Comparison of ENCODE assay signal across 8 cellular contexts in the genomic region with DNA sequence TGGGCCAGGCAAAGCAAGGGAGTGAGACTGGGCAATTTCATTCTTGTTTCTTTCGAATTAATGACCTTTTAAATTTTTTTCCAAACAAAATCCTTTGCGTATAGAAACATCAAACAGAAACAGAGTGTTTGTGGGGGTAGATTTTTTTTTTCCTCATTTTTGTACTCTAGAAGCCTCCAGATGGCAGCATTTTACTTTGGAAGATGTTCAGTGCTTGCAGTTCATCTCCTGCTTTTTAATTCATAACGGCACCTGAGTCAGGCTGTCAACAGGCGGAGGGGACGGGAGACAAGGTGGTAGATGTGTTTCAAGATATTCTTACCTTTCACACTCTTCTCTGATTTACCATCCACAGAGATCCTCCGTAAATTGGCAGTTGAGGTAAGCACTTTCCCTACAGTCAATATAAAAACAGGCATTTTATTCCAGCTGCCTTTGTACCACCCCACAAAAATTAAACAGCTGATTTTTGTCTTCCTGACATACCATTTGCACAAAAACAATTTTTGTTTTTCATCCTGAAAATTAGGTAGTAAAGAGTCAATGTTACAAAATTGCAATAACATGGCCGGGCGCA.
DNase-seq lines count a peak whose midpoint lies in the region; ATAC-seq and TF ChIP-seq lines count a peak whose summit lies in the region.

No MANE protein-coding gene starts in this region.

- H3K9me2 ChIP-seq in hepatocyte (replicated peaks; ENCODE audit: insufficient read depth), result no peaks in the 10 kb centered on the region

- DNase-seq in NCI-H146 (lab: John Stamatoyannopoulos, UW) (peak; percentile 25), NCI-H146 treated with DMSO at 0.1 percent for 48 hours (lab: John Stamatoyannopoulos, UW; ENCODE audit: unreplicated experiment) (no peak), RWPE2 (ENCODE audit: low spot score) (no peak), hepatocyte (ENCODE audit: low spot score) (peak; percentile 69), esophagus squamous epithelium (lab: John Stamatoyannopoulos, UW) (no peak)

- no peaks in the 10 kb centered on the region for H3K79me2 ChIP-seq in hepatocyte

- no peaks in the 10 kb centered on the region for H3K9me3 ChIP-seq in RWPE2 (ENCODE audit: severe bottlenecking)
- no peaks in the 10 kb centered on the region for H3K9me3 ChIP-seq in hepatocyte (ENCODE audit: low read depth)
- no peaks in the 10 kb centered on the region for H3K9me3 ChIP-seq in esophagus squamous epithelium

- H3K27me3 ChIP-seq in RWPE2 (ENCODE audit: insufficient read depth, poor library complexity, severe bottlenecking), result peaks cover 7% of the 10 kb centered on the region
- no peaks in the 10 kb centered on the region for H3K27me3 ChIP-seq in hepatocyte
- H3K27me3 ChIP-seq in esophagus squamous epithelium, result no peaks in the 10 kb centered on the region

- peak; percentile 50 for ATAC-seq in HG03280 (IDR thresholded peaks at IDR 0.05; ENCODE audit: unreplicated experiment)
- ATAC-seq in RWPE2 (ENCODE audit: low read depth), result peak; percentile 60
- ATAC-seq in HG03460 (IDR thresholded peaks at IDR 0.05; ENCODE audit: unreplicated experiment), result no peak
- ATAC-seq in HG03521 (IDR thresholded peaks at IDR 0.05; ENCODE audit: unreplicated experiment), result no peak

- no peak for TF ChIP-seq POLR2A in esophagus squamous epithelium (IDR thresholded peaks at IDR 0.05)

- H3K4me3 ChIP-seq in RWPE2 (ENCODE audit: severe bottlenecking) (no peak overlapping the region), hepatocyte (no peak overlapping the region), esophagus squamous epithelium (no peak overlapping the region)

- intact Hi-C loops in esophagus squamous epithelium (cut with DNase I), result no loop called here

- peak overlapping the region; percentile 26 for H2AFZ ChIP-seq in hepatocyte

- H3K27ac ChIP-seq in RWPE2 (ENCODE audit: poor library complexity, severe bottlenecking) (no peak overlapping the region), hepatocyte (no peak overlapping the region), esophagus squamous epithelium (no peak overlapping the region)

- no peaks in the 10 kb centered on the region for H3K36me3 ChIP-seq in RWPE2 (ENCODE audit: low read depth)
- no peaks in the 10 kb centered on the region for H3K36me3 ChIP-seq in hepatocyte (replicated peaks; ENCODE audit: insufficient read depth, low read depth)
- no peaks in the 10 kb centered on the region for H3K36me3 ChIP-seq in esophagus squamous epithelium

- H3K4me1 ChIP-seq in RWPE2 (ENCODE audit: insufficient read depth, poor library complexity, severe bottlenecking), result no peaks in the 10 kb centered on the region
- H3K4me1 ChIP-seq in hepatocyte (ENCODE audit: insufficient read depth), result no peaks in the 10 kb centered on the region
- no peaks in the 10 kb centered on the region for H3K4me1 ChIP-seq in esophagus squamous epithelium

- H3K4me2 ChIP-seq in hepatocyte, result peak overlapping the region; percentile 62

- 37% methylated on average over 8 of the region's 8 CpGs for WGBS in hepatocyte (ENCODE audit: low lambda C conversion rate, missing lambda C conversion rate)
- whole genome bisulfite sequencing in esophagus squamous epithelium, 2 donors, result 31 to 35% methylated on average over 8 of the region's 8 CpGs

- no peaks in the 10 kb centered on the region for H4K20me1 ChIP-seq in hepatocyte (ENCODE audit: insufficient read depth, poor library complexity, severe bottlenecking)

- peak; percentile 82 for TF ChIP-seq CTCF in RWPE2 (IDR thresholded peaks at IDR 0.05; ENCODE audit: poor library complexity, severe bottlenecking)
- TF ChIP-seq CTCF in hepatocyte (IDR thresholded peaks at IDR 0.05; ENCODE audit: poor library complexity), result peak; percentile 77
- no peak for TF ChIP-seq CTCF in esophagus squamous epithelium (IDR thresholded peaks at IDR 0.05)

Comparison
In these comparisons a context has a peak if more than half of its experiments do, and no peak if none do; other contexts are left out.
1. DNase-seq: peak in NCI-H146 (single experiment) and hepatocyte (single experiment); none in NCI-H146 treated with DMSO at 0.1 percent for 48 hours (single experiment), RWPE2 (single experiment) and esophagus squamous epithelium (single experiment).
2. ATAC-seq: peak in HG03280 (single experiment) and RWPE2 (single experiment); none in HG03460 (single experiment) and HG03521 (single experiment).
3. CTCF ChIP-seq: peak in RWPE2 (single experiment) and hepatocyte (single experiment); none in esophagus squamous epithelium (0 of 6).